Comparison of ENCODE assay signal across 19 cellular contexts in the genomic region with DNA sequence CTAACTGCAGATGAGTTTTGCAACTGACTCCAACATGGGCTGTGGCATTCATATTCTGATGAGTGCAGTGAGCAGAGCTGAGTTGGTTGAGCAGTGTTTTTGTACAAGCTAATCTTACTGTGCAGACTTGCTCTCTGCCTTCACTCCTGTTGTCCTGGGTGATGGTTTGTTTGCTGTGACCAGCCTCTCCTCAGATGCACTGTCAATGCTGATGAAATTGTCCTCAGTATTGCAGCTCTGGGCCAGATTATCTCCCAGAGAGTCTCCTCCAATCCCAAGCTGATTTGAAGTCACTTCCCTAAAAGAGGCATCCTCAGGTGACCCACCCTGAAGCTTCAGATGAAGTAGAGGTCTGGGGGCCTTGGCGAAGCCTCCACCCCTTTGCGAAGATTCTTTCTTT.
"Had no signal": no experiment of that assay in that cellular context is flagged by ENCODE, and none has a peak within 500 bp of the region (broad histone marks: within the 10 kb centered on the region; RNA-seq: fewer than 3 reads in every experiment).

No MANE protein-coding gene starts in this region.

- H3K36me3 ChIP-seq: esophagus squamous epithelium, heart left ventricle, lower lobe of right lung, tibial nerve had no signal

- H3K27me3 ChIP-seq: esophagus squamous epithelium, heart left ventricle, tibial nerve had no signal

- H3K4me3 ChIP-seq: coronary artery, esophagus squamous epithelium, heart left ventricle, lower lobe of right lung, tibial nerve had no signal

- DNase-seq: activated CD4-positive, alpha-beta T cell treated with anti-CD3 and anti-CD28 coated beads for 36 hours; activated CD4-positive, alpha-beta T cell treated with anti-CD3 and anti-CD28 coated beads, Interleukin-2, amount 50 U/mL, for 4 hours; activated CD8-positive, alpha-beta memory T cell treated with anti-CD3 and anti-CD28 coated beads for 24 hours; activated CD8-positive, alpha-beta memory T cell treated with anti-CD3 and anti-CD28 coated beads, Interleukin-2, amount 50 U/mL, for 4 hours; activated naive CD4-positive, alpha-beta T cell; activated T-cell treated with anti-CD3 and anti-CD28 coated beads, Interleukin-2, amount 50 U/mL, for 24 hours; cerebellar nuclear complex; esophagus squamous epithelium; heart left ventricle; lower lobe of right lung; naive thymus-derived CD4-positive, alpha-beta T cell; small intestine; stimulated activated CD4-positive, alpha-beta T cell treated with anti-CD3 and anti-CD28 coated beads, Interleukin-2, amount 100 ng/mL, for 24 hours; stimulated activated naive CD8-positive, alpha-beta T cell treated with anti-CD3 and anti-CD28 coated beads, Interleukin-15, amount 100 ng/mL, for 72 hours had no signal

- H3K27ac ChIP-seq: coronary artery, heart left ventricle, lower lobe of right lung, tibial nerve had no signal

- ATAC-seq: activated CD4-positive, alpha-beta T cell treated with anti-CD3 and anti-CD28 coated beads for 36 hours; heart left ventricle; lower lobe of right lung; naive thymus-derived CD4-positive, alpha-beta T cell; sciatic nerve; stimulated activated effector memory CD8-positive, alpha-beta T cell treated with anti-CD3 and anti-CD28 coated beads, Interleukin-12 subunit alpha, Interleukin-12 subunit beta, amount 100 ng/mL, for 72 hours; stimulated activated naive CD8-positive, alpha-beta T cell treated with anti-CD3 and anti-CD28 coated beads, Interleukin-15, amount 100 ng/mL, for 72 hours; WTC11 had no signal

- H3K9me3 ChIP-seq: esophagus squamous epithelium, heart left ventricle, lower lobe of right lung, tibial nerve had no signal
